In the genomic region with DNA sequence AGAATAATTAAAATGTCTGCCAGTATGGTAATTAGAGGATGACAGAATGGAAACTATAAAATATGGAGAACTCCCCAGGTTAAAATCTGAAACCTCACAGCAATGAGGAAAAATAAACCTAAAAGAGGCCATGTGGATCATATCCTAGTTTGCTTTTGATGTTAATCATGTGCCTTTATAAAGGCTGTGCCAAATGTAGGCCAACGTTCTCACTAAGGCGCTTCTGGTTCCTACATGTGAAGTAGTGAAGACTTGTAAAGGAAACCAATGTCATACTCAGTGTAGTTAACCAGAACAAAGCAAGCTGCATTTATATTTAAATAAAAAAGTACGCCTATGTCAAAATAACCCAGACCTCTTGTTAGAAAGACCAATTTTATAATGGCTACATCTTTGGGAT, we compare ENCODE assay signal across 3 cellular contexts.
A peak's percentile ranks its signal among the peaks of the same experiment; 100 is the strongest.
TF ChIP-seq lines count a peak whose summit lies in the region.

No MANE protein-coding gene starts in this region.

TF ChIP-seq in SK-N-SH treated with all-trans-retinoic acid at 6 μM for 48 hours, 23 proteins besides CTCF, POLR2A, EP300 and RAD21:
- no peak for TF ChIP-seq PPARA (CRISPR knock-in tag; IDR thresholded peaks at IDR 0.05; ENCODE audit: borderline replicate concordance)
- TF ChIP-seq ZNF8 (CRISPR knock-in tag; IDR thresholded peaks at IDR 0.05) = 0 out of 2 replicates have a peak, but pooled peaks have one; percentile 5
- no peak for TF ChIP-seq SNAI2 (CRISPR knock-in tag; IDR thresholded peaks at IDR 0.05)
- TF ChIP-seq ZC3H10 (CRISPR knock-in tag; IDR thresholded peaks at IDR 0.05) = no peak
- TF ChIP-seq TOX (CRISPR knock-in tag; IDR thresholded peaks at IDR 0.05; ENCODE audit: borderline replicate concordance) = no peak
- TF ChIP-seq ISL1 (CRISPR knock-in tag; IDR thresholded peaks at IDR 0.05) = 0 out of 2 replicates have a peak, but pooled peaks have one; percentile 11
- no peak for TF ChIP-seq RARB (CRISPR knock-in tag; IDR thresholded peaks at IDR 0.05)

TF ChIP-seq in SK-N-SH, 30 proteins besides CTCF, POLR2A, EP300 and RAD21:
- TF ChIP-seq, protein P1, sequence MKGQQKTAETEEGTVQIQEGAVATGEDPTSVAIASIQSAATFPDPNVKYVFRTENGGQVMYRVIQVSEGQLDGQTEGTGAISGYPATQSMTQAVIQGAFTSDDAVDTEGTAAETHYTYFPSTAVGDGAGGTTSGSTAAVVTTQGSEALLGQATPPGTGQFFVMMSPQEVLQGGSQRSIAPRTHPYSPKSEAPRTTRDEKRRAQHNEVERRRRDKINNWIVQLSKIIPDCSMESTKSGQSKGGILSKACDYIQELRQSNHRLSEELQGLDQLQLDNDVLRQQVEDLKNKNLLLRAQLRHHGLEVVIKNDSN (IDR thresholded peaks at IDR 0.05; ENCODE audit: borderline replicate concordance, low read depth) = no peak
- no peak for TF ChIP-seq FOXM1 (IDR thresholded peaks at IDR 0.05; ENCODE audit: low read depth)
- no peak for TF ChIP-seq EZH2phosphoT487 (IDR thresholded peaks at IDR 0.05; ENCODE audit: borderline replicate concordance, low read depth)
- TF ChIP-seq TCF12 (IDR thresholded peaks at IDR 0.05) = no peak
- no peak for TF ChIP-seq RXRA (IDR thresholded peaks at IDR 0.05; ENCODE audit: borderline replicate concordance, low read depth)
- no peak for TF ChIP-seq TAF1 (IDR thresholded peaks at IDR 0.05; ENCODE audit: borderline replicate concordance, low read depth, low read length)
- no peak for TF ChIP-seq MXI1 (IDR thresholded peaks at IDR 0.05; ENCODE audit: low read depth, low read length)
- TF ChIP-seq FOSL2 (IDR thresholded peaks at IDR 0.05; ENCODE audit: borderline replicate concordance, low read depth) = no peak
- TF ChIP-seq, protein P2, sequence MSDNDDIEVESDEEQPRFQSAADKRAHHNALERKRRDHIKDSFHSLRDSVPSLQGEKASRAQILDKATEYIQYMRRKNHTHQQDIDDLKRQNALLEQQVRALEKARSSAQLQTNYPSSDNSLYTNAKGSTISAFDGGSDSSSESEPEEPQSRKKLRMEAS (IDR thresholded peaks at IDR 0.05; ENCODE audit: low read depth) = no peak
- TF ChIP-seq NFIC (IDR thresholded peaks at IDR 0.05; ENCODE audit: borderline replicate concordance) = no peak
- no peak for TF ChIP-seq ELF1 (IDR thresholded peaks at IDR 0.05)
- no peak for TF ChIP-seq GABPA (IDR thresholded peaks at IDR 0.05; ENCODE audit: low read depth)
- no peak for TF ChIP-seq MEF2A (IDR thresholded peaks at IDR 0.05; ENCODE audit: borderline replicate concordance, low read depth)
- TF ChIP-seq, protein P3, sequence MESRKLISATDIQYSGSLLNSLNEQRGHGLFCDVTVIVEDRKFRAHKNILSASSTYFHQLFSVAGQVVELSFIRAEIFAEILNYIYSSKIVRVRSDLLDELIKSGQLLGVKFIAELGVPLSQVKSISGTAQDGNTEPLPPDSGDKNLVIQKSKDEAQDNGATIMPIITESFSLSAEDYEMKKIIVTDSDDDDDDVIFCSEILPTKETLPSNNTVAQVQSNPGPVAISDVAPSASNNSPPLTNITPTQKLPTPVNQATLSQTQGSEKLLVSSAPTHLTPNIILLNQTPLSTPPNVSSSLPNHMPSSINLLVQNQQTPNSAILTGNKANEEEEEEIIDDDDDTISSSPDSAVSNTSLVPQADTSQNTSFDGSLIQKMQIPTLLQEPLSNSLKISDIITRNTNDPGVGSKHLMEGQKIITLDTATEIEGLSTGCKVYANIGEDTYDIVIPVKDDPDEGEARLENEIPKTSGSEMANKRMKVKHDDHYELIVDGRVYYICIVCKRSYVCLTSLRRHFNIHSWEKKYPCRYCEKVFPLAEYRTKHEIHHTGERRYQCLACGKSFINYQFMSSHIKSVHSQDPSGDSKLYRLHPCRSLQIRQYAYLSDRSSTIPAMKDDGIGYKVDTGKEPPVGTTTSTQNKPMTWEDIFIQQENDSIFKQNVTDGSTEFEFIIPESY (IDR thresholded peaks at IDR 0.05; ENCODE audit: borderline replicate concordance, low read depth) = no peak
- no peak for TF ChIP-seq JUND (IDR thresholded peaks at IDR 0.05)
- TF ChIP-seq RCOR1 (IDR thresholded peaks at IDR 0.05; ENCODE audit: low read length) = no peak
- TF ChIP-seq CHD2 (IDR thresholded peaks at IDR 0.05; ENCODE audit: low read length, partially characterized antibody) = no peak
- no peak for TF ChIP-seq YY1 (IDR thresholded peaks at IDR 0.05; ENCODE audit: low read depth)
- TF ChIP-seq GATA2 (CRISPR knock-in tag; IDR thresholded peaks at IDR 0.05) = no peak

TF ChIP-seq in HepG2, 621 proteins besides CTCF, POLR2A, EP300 and RAD21:
- TF ChIP-seq ZFY (CRISPR knock-in tag; IDR thresholded peaks at IDR 0.05) (no peak), SP2 (CRISPR knock-in tag; IDR thresholded peaks at IDR 0.05) (no peak), CREB1 (IDR thresholded peaks at IDR 0.05) (no peak), CREB1 (CRISPR knock-in tag; IDR thresholded peaks at IDR 0.05) (peak; percentile 17; the same call in 1 of the 2 replicates), NAIF1 (CRISPR knock-in tag; IDR thresholded peaks at IDR 0.05; ENCODE audit: borderline replicate concordance) (no peak), RBM22 (optimal IDR thresholded peaks at IDR 0.05; ENCODE audit: low read length) (peak; percentile 95), TCF7L2 (IDR thresholded peaks at IDR 0.05; ENCODE audit: low read depth, low read length) (no peak), ZBTB7B (CRISPR knock-in tag; IDR thresholded peaks at IDR 0.05) (no peak), PCBP1 (IDR thresholded peaks at IDR 0.05; ENCODE audit: borderline replicate concordance, low read depth, low read length) (no peak), PRMT3 (CRISPR knock-in tag; IDR thresholded peaks at IDR 0.05; ENCODE audit: borderline replicate concordance, low read depth) (no peak)
- TF ChIP-seq, protein P4, sequence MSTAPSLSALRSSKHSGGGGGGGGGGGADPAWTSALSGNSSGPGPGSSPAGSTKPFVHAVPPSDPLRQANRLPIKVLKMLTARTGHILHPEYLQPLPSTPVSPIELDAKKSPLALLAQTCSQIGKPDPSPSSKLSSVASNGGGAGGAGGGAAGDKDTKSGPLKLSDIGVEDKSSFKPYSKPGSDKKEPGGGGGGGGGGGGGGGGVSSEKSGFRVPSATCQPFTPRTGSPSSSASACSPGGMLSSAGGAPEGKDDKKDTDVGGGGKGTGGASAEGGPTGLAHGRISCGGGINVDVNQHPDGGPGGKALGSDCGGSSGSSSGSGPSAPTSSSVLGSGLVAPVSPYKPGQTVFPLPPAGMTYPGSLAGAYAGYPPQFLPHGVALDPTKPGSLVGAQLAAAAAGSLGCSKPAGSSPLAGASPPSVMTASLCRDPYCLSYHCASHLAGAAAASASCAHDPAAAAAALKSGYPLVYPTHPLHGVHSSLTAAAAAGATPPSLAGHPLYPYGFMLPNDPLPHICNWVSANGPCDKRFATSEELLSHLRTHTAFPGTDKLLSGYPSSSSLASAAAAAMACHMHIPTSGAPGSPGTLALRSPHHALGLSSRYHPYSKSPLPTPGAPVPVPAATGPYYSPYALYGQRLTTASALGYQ (CRISPR knock-in tag; IDR thresholded peaks at IDR 0.05) = no peak
- TF ChIP-seq, protein P5, sequence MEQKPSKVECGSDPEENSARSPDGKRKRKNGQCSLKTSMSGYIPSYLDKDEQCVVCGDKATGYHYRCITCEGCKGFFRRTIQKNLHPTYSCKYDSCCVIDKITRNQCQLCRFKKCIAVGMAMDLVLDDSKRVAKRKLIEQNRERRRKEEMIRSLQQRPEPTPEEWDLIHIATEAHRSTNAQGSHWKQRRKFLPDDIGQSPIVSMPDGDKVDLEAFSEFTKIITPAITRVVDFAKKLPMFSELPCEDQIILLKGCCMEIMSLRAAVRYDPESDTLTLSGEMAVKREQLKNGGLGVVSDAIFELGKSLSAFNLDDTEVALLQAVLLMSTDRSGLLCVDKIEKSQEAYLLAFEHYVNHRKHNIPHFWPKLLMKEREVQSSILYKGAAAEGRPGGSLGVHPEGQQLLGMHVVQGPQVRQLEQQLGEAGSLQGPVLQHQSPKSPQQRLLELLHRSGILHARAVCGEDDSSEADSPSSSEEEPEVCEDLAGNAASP (CRISPR knock-in tag; IDR thresholded peaks at IDR 0.05; ENCODE audit: borderline replicate concordance) = no peak
- TF ChIP-seq, protein P6, sequence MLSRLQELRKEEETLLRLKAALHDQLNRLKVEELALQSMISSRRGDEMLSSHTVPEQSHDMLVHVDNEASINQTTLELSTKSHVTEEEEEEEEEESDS (CRISPR knock-in tag; IDR thresholded peaks at IDR 0.05; ENCODE audit: borderline replicate concordance) = no peak
